In genomic region chr14:64766430-64767151, GRCh38 we compare ENCODE assay signal across 22 cellular contexts.
DNase-seq lines count a peak whose midpoint lies in the region; ATAC-seq, FAIRE-seq and TF ChIP-seq lines count a peak whose summit lies in the region.
"Had no signal": no experiment of that assay in that cellular context is flagged by ENCODE, and none has a peak within 500 bp of the region (broad histone marks: within the 10 kb centered on the region; RNA-seq: fewer than 3 reads in every experiment).

No MANE protein-coding gene starts in this region.

- no peak overlapping the region for H3K18ac ChIP-seq in IMR-90 (ENCODE audit: low read depth, low read length)

- H3K79me2 ChIP-seq in GM23338 (replicated peaks; ENCODE audit: insufficient read depth): no peaks in the 10 kb centered on the region
- no peaks in the 10 kb centered on the region for H3K79me2 ChIP-seq in HepG2 (ENCODE audit: insufficient read depth, low read length)

- H3K9me3 ChIP-seq in IMR-90 (ENCODE audit: control insufficient read depth, insufficient read depth, low read length): no peaks in the 10 kb centered on the region
- H3K9me3 ChIP-seq in HepG2 (ENCODE audit: low read length): no peaks in the 10 kb centered on the region
- H3K9me3 ChIP-seq in thyroid gland: no peaks in the 10 kb centered on the region
- H3K9me3 ChIP-seq: prostate gland, uterus had no signal

- H3K27ac Mint-ChIP-seq in GM23338: no peak overlapping the region
- H3K27ac Mint-ChIP-seq: CD8-positive, alpha-beta T cell had no signal

- TF ChIP-seq EP300 in HepG2 (IDR thresholded peaks at IDR 0.05; ENCODE audit: low read depth in 2 of 2, low read length in 2 of 2) (no peak), HepG2 (CRISPR knock-in tag; IDR thresholded peaks at IDR 0.05; ENCODE audit: borderline replicate concordance) (no peak)

- H3K27me3 Mint-ChIP-seq in GM23338 (ENCODE audit: insufficient read depth, low read depth, poor library complexity): peaks cover 9% of the 10 kb centered on the region

- H4K20me1 ChIP-seq in GM23338 (replicated peaks; ENCODE audit: insufficient read depth): no peaks in the 10 kb centered on the region
- 0 out of 2 replicates have a peak, but pooled peaks cover 6% of the 10 kb centered on the region for H4K20me1 ChIP-seq in IMR-90 (ENCODE audit: insufficient read depth, low read length)
- no peaks in the 10 kb centered on the region for H4K20me1 ChIP-seq in HepG2 (ENCODE audit: insufficient read depth, low read length)

- no peaks in the 10 kb centered on the region for H3K79me1 ChIP-seq in IMR-90 (ENCODE audit: low read depth in 1 of 2, low read length in 2 of 2)

- no peak overlapping the region for H2BK20ac ChIP-seq in IMR-90 (ENCODE audit: low read depth, low read length)

- no peak overlapping the region for H4K8ac ChIP-seq in IMR-90 (ENCODE audit: low read depth in 2 of 2, low read length in 2 of 2)

- peak overlapping the region; percentile 39; the same call in 1 of the 2 replicates for H3K27ac ChIP-seq in GM23338 (ENCODE audit: low read depth)
- H3K27ac ChIP-seq in IMR-90 (ENCODE audit: insufficient read depth, low read length): no peak overlapping the region
- H3K27ac ChIP-seq in caudate nucleus (ENCODE audit: low read depth, low read length): peak overlapping the region; percentile 52
- H3K27ac ChIP-seq in HepG2 (ENCODE audit: extremely low read length, insufficient read depth, low read length): no peak overlapping the region
- no peak overlapping the region for H3K27ac ChIP-seq in thyroid gland
- H3K27ac ChIP-seq: prostate gland, uterus had no signal

- TF ChIP-seq RAD21 in IMR-90 (IDR thresholded peaks at IDR 0.05; ENCODE audit: low read length) (no peak), HepG2 (CRISPR knock-in tag; IDR thresholded peaks at IDR 0.05) (no peak)

- BruUV-seq in IMR-90 (replicated peaks; lab: Mats Ljungman, UMichigan): no TSS peak
- no TSS peak for BruUV-seq in HepG2 (replicated peaks; lab: Mats Ljungman, UMichigan)

- H3K4me1 ChIP-seq in GM23338 (ENCODE audit: insufficient read depth) (peaks cover 28% of the 10 kb centered on the region; the same call in 1 of the 2 replicates), IMR-90 (ENCODE audit: control insufficient read depth, insufficient read depth, low read length) (peaks cover 20% of the 10 kb centered on the region), HepG2 (ENCODE audit: insufficient read depth, low read length) (peaks cover 20% of the 10 kb centered on the region), thyroid gland (peaks cover 12 to 24% of the 10 kb centered on the region in 2 donors)

- H3K4ac ChIP-seq in IMR-90 (ENCODE audit: low read depth, low read length): no peak overlapping the region

- no peak overlapping the region for H3K4me3 ChIP-seq in GM23338
- no peak overlapping the region for H3K4me3 ChIP-seq in IMR-90 (ENCODE audit: insufficient read depth, low read depth, low read length)
- H3K4me3 ChIP-seq in HepG2 (replicated peaks in 1 of 3; ENCODE audit: insufficient read depth in 1 of 3, low read depth in 2 of 3, low read length in 3 of 3): peak overlapping the region in 1 of 3 experiments; percentile 16; a peak in 1 of 6 replicates
- no peak overlapping the region for H3K4me3 ChIP-seq in thyroid gland (replicated peaks in 1 of 3)
- H3K4me3 ChIP-seq: dorsolateral prefrontal cortex, lung, prostate gland, uterus had no signal

- TF ChIP-seq CTCF in GM23338 (conservative IDR thresholded peaks at IDR 0.05; ENCODE audit: low read depth in 2 of 2): peak; percentile 26 to 53; a peak in 2 of 4 replicates
- no peak for TF ChIP-seq CTCF in IMR-90 (conservative IDR thresholded peaks at IDR 0.05; ENCODE audit: low read depth, low read length)
- TF ChIP-seq CTCF in HepG2 (CRISPR knock-in tag; IDR thresholded peaks at IDR 0.05): 0 out of 2 replicates have a peak, but pooled peaks have one; percentile 17
- TF ChIP-seq CTCF in thyroid gland (IDR thresholded peaks at IDR 0.05): no peak

- no peak overlapping the region for H4K5ac ChIP-seq in IMR-90 (ENCODE audit: low read depth, low read length)

- peak overlapping the region; percentile 51; the same call in 1 of the 2 replicates for H2AK5ac ChIP-seq in IMR-90 (ENCODE audit: low read depth, low read length)

- no peak overlapping the region for H2AK9ac ChIP-seq in IMR-90 (replicated peaks; ENCODE audit: low read depth, low read length, poor library complexity)

- no peak overlapping the region for H3K4me3 Mint-ChIP-seq in GM23338
- H3K4me3 Mint-ChIP-seq: CD8-positive, alpha-beta T cell had no signal

- no peak overlapping the region for H3K56ac ChIP-seq in IMR-90 (ENCODE audit: extremely low read depth, insufficient read depth, low read length)

- FAIRE-seq in HepG2 (lab: Jason Lieb, UNC): no peak

- CTCF ChIA-PET in IMR-90 (lab: Yijun Ruan, JAX) (no interaction called here), HepG2 (lab: Yijun Ruan, JAX; ENCODE audit: low intra/inter-chr PET ratio, low total read pairs) (no interaction called here)

- no peaks in the 10 kb centered on the region for H3K36me3 Mint-ChIP-seq in GM23338 (ENCODE audit: low read depth)
- H3K36me3 Mint-ChIP-seq: CD8-positive, alpha-beta T cell had no signal

- H3K23ac ChIP-seq in IMR-90 (ENCODE audit: low read depth, low read length): no peak overlapping the region

- H3K4me2 ChIP-seq in GM23338: peak overlapping the region; percentile 41
- no peak overlapping the region for H3K4me2 ChIP-seq in IMR-90 (ENCODE audit: low read depth, low read length)
- H3K4me2 ChIP-seq in HepG2 (ENCODE audit: low read depth, low read length): peak overlapping the region; percentile 45; the same call in 1 of the 2 replicates

- H2AFZ ChIP-seq in GM23338 (peak overlapping the region; percentile 78), IMR-90 (replicated peaks; ENCODE audit: low read length, poor library complexity) (peak overlapping the region; percentile 22), HepG2 (ENCODE audit: low read length) (no peak overlapping the region)

- H3F3A ChIP-seq in GM23338 (replicated peaks; ENCODE audit: low read depth): peaks cover 10% of the 10 kb centered on the region; the same call in 1 of the 2 replicates

- TF ChIP-seq POLR2A in IMR-90 (IDR thresholded peaks at IDR 0.05; ENCODE audit: low read depth, low read length) (no peak), HepG2 (IDR thresholded peaks at IDR 0.05; ENCODE audit: insufficient read depth in 1 of 2, low read depth in 2 of 2, low read length in 2 of 2) (no peak), thyroid gland (IDR thresholded peaks at IDR 0.05) (no peak)

- H3K9ac ChIP-seq in IMR-90 (ENCODE audit: low read depth, low read length) (no peak overlapping the region), HepG2 (ENCODE audit: insufficient read depth, low read depth, low read length) (no peak overlapping the region)

- H3K27me3 ChIP-seq in GM23338 (ENCODE audit: insufficient read depth): no peaks in the 10 kb centered on the region
- H3K27me3 ChIP-seq in IMR-90 (ENCODE audit: control insufficient read depth, insufficient read depth, low read length): peaks cover 25% of the 10 kb centered on the region
- peaks cover 4 to 35% of the 10 kb centered on the region in 2 experiments; a peak in 4 of 5 replicates for H3K27me3 ChIP-seq in HepG2 (ENCODE audit: control insufficient read depth in 1 of 2, insufficient read depth in 2 of 2, low read length in 2 of 2)
- no peaks in the 10 kb centered on the region for H3K27me3 ChIP-seq in thyroid gland
- H3K27me3 ChIP-seq: dorsolateral prefrontal cortex, uterus had no signal

- 67% methylated on average over 11 of the region's 25 CpGs; no CpG with 5 or more reads in 1 of the 2 experiments for WGBS in IMR-90 (ENCODE audit: extremely low coverage in 2 of 2, insufficient read length in 1 of 2), 2 experiments
- WGBS in HepG2 (ENCODE audit: low lambda C conversion rate): 26% methylated on average over 11 of the region's 25 CpGs
- WGBS in thyroid gland, 2 donors: 84 to 89% methylated on average over 18 to 24 of the region's 25 CpGs

- peaks cover 60% of the 10 kb centered on the region for H3K4me1 Mint-ChIP-seq in GM23338

- no peaks in the 10 kb centered on the region for H3K9me2 ChIP-seq in GM23338 (ENCODE audit: insufficient read depth)

- H3K9me1 ChIP-seq in IMR-90 (ENCODE audit: insufficient read depth, low read length): no peaks in the 10 kb centered on the region

- intact Hi-C loops in IMR-90 (cut with micrococcal nuclease) (no loop called here), HepG2 (cut with micrococcal nuclease; ENCODE audit: unreplicated experiment) (no loop called here), thyroid gland (cut with DNase I) (no loop called here)

- POLR2A ChIA-PET in IMR-90 (lab: Charles Lee; ENCODE audit: unreplicated experiment) (no interaction called here), HepG2 (lab: Yijun Ruan, JAX) (interaction anchor here (0.9 kb wide), 1 partner anchor 10 kb away, joined by 4 read pairs; no protein-coding TSS in a partner anchor)

- H3K36me3 ChIP-seq in GM23338 (ENCODE audit: insufficient read depth): no peaks in the 10 kb centered on the region
- no peaks in the 10 kb centered on the region for H3K36me3 ChIP-seq in IMR-90 (ENCODE audit: control insufficient read depth, insufficient read depth, low read length)
- no peaks in the 10 kb centered on the region for H3K36me3 ChIP-seq in HepG2 (replicated peaks in 1 of 2; ENCODE audit: control insufficient read depth in 1 of 2, insufficient read depth in 2 of 2, low read length in 2 of 2)
- H3K36me3 ChIP-seq in thyroid gland: no peaks in the 10 kb centered on the region
- H3K36me3 ChIP-seq: prostate gland, uterus had no signal

- peak; percentile 57 for ATAC-seq in GM23338
- no peak for ATAC-seq in IMR-90 (ENCODE audit: low read depth)
- peak; percentile 5; the same call in 2 of the 3 replicates for ATAC-seq in HepG2
- no peak for ATAC-seq in HG02642 (IDR thresholded peaks at IDR 0.05; ENCODE audit: poor library complexity, unreplicated experiment)
- ATAC-seq: activated CD4-positive, CD25-positive, alpha-beta regulatory T cell treated with anti-CD3 and anti-CD28 coated beads, Interleukin-2, amount 50 U/mL, for 24 hours; CD8-positive, alpha-beta T cell had no signal

- H2BK5ac ChIP-seq in IMR-90 (ENCODE audit: low read depth, low read length, poor library complexity, severe bottlenecking): no peak overlapping the region

- in situ Hi-C loops in IMR-90 (cut with MboI; ENCODE audit: low sequenced_read_pairs): loop anchor here (10.0 kb wide), 1 partner anchor 232 kb away; no protein-coding TSS in a partner anchor
- in situ Hi-C loops in HepG2 (cut with HindIII; ENCODE audit: extremely low pct_ligation_motif_present, low pct_unique_long_range_greater_than_20kb): no loop called here

- peak; percentile 80 for DNase-seq in GM23338 (ENCODE audit: low spot score)
- DNase-seq in IMR-90: no peak
- DNase-seq in caudate nucleus (lab: John Stamatoyannopoulos, UW): peak in 21 of 61 donors; percentile 5 to 51 (median 23)
- no peak for DNase-seq in HepG2 (ENCODE audit: low spot score)
- no peak for DNase-seq in thyroid gland
- no peak for DNase-seq in CD1c-positive myeloid dendritic cell (ENCODE audit: extremely low spot score)
- DNase-seq: activated naive CD4-positive, alpha-beta T cell treated with anti-CD3 and anti-CD28 coated beads, Interleukin-2, amount 50 U/mL, for 16 hours; activated T-cell treated with anti-CD3 and anti-CD28 coated beads, Interleukin-2, amount 50 U/mL, for 48 hours; CD8-positive, alpha-beta T cell; DMS153; dorsolateral prefrontal cortex; foreskin fibroblast; hippocampal formation; Karpas-422; NCI-H2029 treated with DMSO at 0.1 percent for 48 hours; NCI-H524; SW 1271 had no signal

- H2BK15ac ChIP-seq in IMR-90 (ENCODE audit: low read depth, low read length): no peak overlapping the region

- no peak overlapping the region for H4K91ac ChIP-seq in IMR-90 (ENCODE audit: insufficient read depth, low read depth, low read length)

- no peak overlapping the region for H2BK120ac ChIP-seq in IMR-90 (ENCODE audit: low read depth, low read length)

- no peaks in the 10 kb centered on the region for H3K9me3 Mint-ChIP-seq in GM23338
- H3K9me3 Mint-ChIP-seq: CD8-positive, alpha-beta T cell had no signal

- dilution Hi-C loops in IMR-90 (cut with HindIII; ENCODE audit: low sequenced_read_pairs, unreplicated experiment): no loop called here

- H3K14ac ChIP-seq in IMR-90 (replicated peaks; ENCODE audit: low read depth, low read length): no peak overlapping the region

Comparison
In these comparisons a context has a peak if more than half of its experiments do, and no peak if none do; other contexts are left out.
1. ATAC-seq: peak in GM23338 (single experiment) and HepG2 (single experiment); none in IMR-90 (single experiment) and HG02642 (single experiment).
2. H3K27ac ChIP-seq: peak in GM23338 (single experiment) and caudate nucleus (single experiment); none in IMR-90 (single experiment), HepG2 (single experiment) and thyroid gland (0 of 3).
3. CTCF ChIP-seq: peak in GM23338 (2 of 2) and HepG2 (single experiment); none in IMR-90 (single experiment) and thyroid gland (0 of 6).